Comparison of ENCODE assay signal across 15 cellular contexts in the genomic region with DNA sequence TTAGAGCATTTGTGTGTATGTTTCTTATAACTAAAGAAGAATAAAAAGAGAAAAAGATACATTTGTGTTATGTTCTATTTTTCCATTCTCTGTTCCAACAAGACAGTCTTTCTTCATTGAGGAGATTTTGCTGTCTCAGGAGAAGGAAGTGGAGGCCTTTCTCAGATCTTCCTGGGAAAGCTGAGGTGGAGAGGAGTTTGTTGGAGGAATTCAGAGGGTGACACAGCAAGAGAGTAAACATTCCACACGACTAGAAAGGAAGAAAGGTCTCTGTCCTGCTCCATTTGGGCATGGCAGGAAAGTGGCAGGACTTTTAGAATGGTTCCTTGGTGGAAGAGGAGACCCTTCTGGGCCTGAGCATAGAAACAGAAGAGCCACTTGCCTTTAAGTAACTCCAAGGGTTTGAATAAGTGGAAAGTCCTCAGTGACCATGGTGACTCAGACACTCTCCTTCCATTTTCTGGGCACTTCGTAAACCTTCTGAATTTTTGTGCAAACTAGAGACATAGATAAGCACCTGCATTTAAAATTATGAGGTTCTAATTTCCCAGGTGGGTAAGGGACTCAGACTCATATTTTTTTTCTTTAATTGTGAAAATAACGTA. TPM values are rescaled to one million over a fixed set of nuclear protein-coding genes. Genes with fewer than 3 reads are reported as not detected.
DNase-seq lines count a peak whose midpoint lies in the region; ATAC-seq, FAIRE-seq and TF ChIP-seq lines count a peak whose summit lies in the region.
"Had no signal": no experiment of that assay in that cellular context is flagged by ENCODE, and none has a peak within 500 bp of the region (broad histone marks: within the 10 kb centered on the region; RNA-seq: fewer than 3 reads in every experiment).

No MANE protein-coding gene starts in this region.

- peak overlapping the region; percentile 54 for H3K27ac Mint-ChIP-seq in stimulated activated naive CD8-positive, alpha-beta T cell treated with anti-CD3 and anti-CD28 coated beads, Interleukin-15, Interleukin-2, amounts not matched to agents 100 ng/mL and 50 ng/mL, for 24 hours
- H3K27ac Mint-ChIP-seq in type B pancreatic cell, result no peak overlapping the region
- H3K27ac Mint-ChIP-seq: CD8-positive, alpha-beta T cell had no signal

- no TSS peak for BruUV-seq in K562 (replicated peaks; lab: Mats Ljungman, UMichigan)

- ATAC-seq in stimulated activated naive CD8-positive, alpha-beta T cell treated with anti-CD3 and anti-CD28 coated beads, Interleukin-15, Interleukin-2, amounts not matched to agents 100 U/mL and 50 U/mL, for 24 hours, result no peak
- ATAC-seq in K562, result no peak
- ATAC-seq in lower lobe of right lung, result peak; percentile 65 to 78
- ATAC-seq in GM18511 (IDR thresholded peaks at IDR 0.05; ENCODE audit: unreplicated experiment), result no peak
- ATAC-seq: CD8-positive, alpha-beta T cell had no signal

- H3K4me3 ChIP-seq in K562 (no peak overlapping the region), lower lobe of right lung (no peak overlapping the region)
- H3K4me3 ChIP-seq: PC-9 had no signal

- H3K79me2 ChIP-seq in K562 (ENCODE audit: control insufficient read depth, insufficient read depth, low read length), result no peaks in the 10 kb centered on the region

- H3K36me3 Mint-ChIP-seq in stimulated activated naive CD8-positive, alpha-beta T cell treated with anti-CD3 and anti-CD28 coated beads, Interleukin-15, Interleukin-2, amounts not matched to agents 100 ng/mL and 50 ng/mL, for 24 hours (ENCODE audit: low read depth), result no peaks in the 10 kb centered on the region
- H3K36me3 Mint-ChIP-seq in type B pancreatic cell, result no peaks in the 10 kb centered on the region
- H3K36me3 Mint-ChIP-seq: CD8-positive, alpha-beta T cell had no signal

- H3K9me3 Mint-ChIP-seq in stimulated activated naive CD8-positive, alpha-beta T cell treated with anti-CD3 and anti-CD28 coated beads, Interleukin-15, Interleukin-2, amounts not matched to agents 100 ng/mL and 50 ng/mL, for 24 hours, result no peaks in the 10 kb centered on the region
- no peaks in the 10 kb centered on the region for H3K9me3 Mint-ChIP-seq in type B pancreatic cell
- H3K9me3 Mint-ChIP-seq: CD8-positive, alpha-beta T cell had no signal

- FAIRE-seq in K562 (lab: Jason Lieb, UNC), result no peak

- no peaks in the 10 kb centered on the region for H3K9me3 ChIP-seq in K562 (replicated peaks; ENCODE audit: control insufficient read depth, insufficient read depth, low read depth, low read length)
- H3K9me3 ChIP-seq in lower lobe of right lung, result no peaks in the 10 kb centered on the region

- no peak for TF ChIP-seq POLR2A in K562 (conservative IDR thresholded peaks at IDR 0.05)

- no peak for DNase-seq in stimulated activated naive CD8-positive, alpha-beta T cell treated with anti-CD3 and anti-CD28 coated beads, Interleukin-15, Interleukin-2, amounts not matched to agents 100 U/mL and 50 U/mL, for 24 hours
- DNase-seq in K562 (ENCODE audit: extremely low read depth in 1 of 4, low spot score in 3 of 4) (no peak), lower lobe of right lung (no peak), NOMO-1 (lab: John Stamatoyannopoulos, UW; ENCODE audit: unreplicated experiment in 2 of 2) (no peak), GM10266 (ENCODE audit: extremely low spot score) (no peak), type B pancreatic cell (ENCODE audit: extremely low spot score, unreplicated experiment) (no peak)
- DNase-seq: CD8-positive, alpha-beta T cell; EL; HCEC 1CT; NCI-H146; NCI-H2107; NCI-H446; PC-9 had no signal

- no peaks in the 10 kb centered on the region for H3K27me3 Mint-ChIP-seq in stimulated activated naive CD8-positive, alpha-beta T cell treated with anti-CD3 and anti-CD28 coated beads, Interleukin-15, Interleukin-2, amounts not matched to agents 100 ng/mL and 50 ng/mL, for 24 hours
- H3K27me3 Mint-ChIP-seq in type B pancreatic cell, result no peaks in the 10 kb centered on the region

- no peak for TF ChIP-seq EP300 in K562 (IDR thresholded peaks at IDR 0.05; ENCODE audit: low read length)

- H4K20me1 ChIP-seq in K562 (replicated peaks; ENCODE audit: control insufficient read depth, insufficient read depth, low read length), result no peaks in the 10 kb centered on the region

- peaks cover 30% of the 10 kb centered on the region for H3K4me1 Mint-ChIP-seq in stimulated activated naive CD8-positive, alpha-beta T cell treated with anti-CD3 and anti-CD28 coated beads, Interleukin-15, Interleukin-2, amounts not matched to agents 100 ng/mL and 50 ng/mL, for 24 hours (ENCODE audit: low read depth)
- no peaks in the 10 kb centered on the region for H3K4me1 Mint-ChIP-seq in type B pancreatic cell (ENCODE audit: unreplicated experiment)

- no peaks in the 10 kb centered on the region for H3K27me3 ChIP-seq in K562 (ENCODE audit: control insufficient read depth in 2 of 2, insufficient read depth in 2 of 2, low read length in 2 of 2)
- H3K27me3 ChIP-seq in lower lobe of right lung (ENCODE audit: low read depth), result no peaks in the 10 kb centered on the region

- 6% methylated on average over 3 of the region's 3 CpGs for WGBS in K562 (ENCODE audit: insufficient coverage, low coverage, missing lambda C conversion rate)

- CTCF ChIA-PET in K562 (lab: Yijun Ruan, JAX; ENCODE audit: low intra/inter-chr PET ratio), result no interaction called here

- TF ChIP-seq RAD21 in K562 (CRISPR knock-in tag; conservative IDR thresholded peaks at IDR 0.05 in 1 of 2, IDR thresholded peaks at IDR 0.05 in 1 of 2), result no peak

- no peak overlapping the region for H3K9ac ChIP-seq in K562 (ENCODE audit: insufficient read depth in 1 of 2, low read depth in 2 of 2, low read length in 2 of 2)

- no peaks in the 10 kb centered on the region for H3K36me3 ChIP-seq in K562 (ENCODE audit: control insufficient read depth, insufficient read depth, low read length)
- no peaks in the 10 kb centered on the region for H3K36me3 ChIP-seq in lower lobe of right lung

- intact Hi-C loops in K562 (cut with micrococcal nuclease) (no loop called here), lower lobe of right lung (cut with DNase I) (no loop called here)

- TF ChIP-seq CTCF in K562 (IDR thresholded peaks at IDR 0.05 in 2 of 3, conservative IDR thresholded peaks at IDR 0.05 in 1 of 3; ENCODE audit: insufficient read depth in 2 of 3, low read depth in 1 of 3, low read length in 3 of 3) (no peak), lower lobe of right lung (IDR thresholded peaks at IDR 0.05) (no peak), GM10266 (IDR thresholded peaks at IDR 0.05; ENCODE audit: control insufficient read depth, insufficient read depth, low read depth, missing control alignments) (no peak), type B pancreatic cell (conservative IDR thresholded peaks at IDR 0.05) (no peak)

- POLR2A ChIA-PET in K562 (lab: Yijun Ruan, JAX), result no interaction called here

- in situ Hi-C loops in K562 (cut with MboI), result no loop called here

- H3K27ac ChIP-seq in K562 (ENCODE audit: extremely low read depth, low read depth, low read length) (no peak overlapping the region), lower lobe of right lung (no peak overlapping the region)
- H3K27ac ChIP-seq: PC-9 had no signal

- no peak overlapping the region for H3K4me3 Mint-ChIP-seq in stimulated activated naive CD8-positive, alpha-beta T cell treated with anti-CD3 and anti-CD28 coated beads, Interleukin-15, Interleukin-2, amounts not matched to agents 100 ng/mL and 50 ng/mL, for 24 hours
- H3K4me3 Mint-ChIP-seq in type B pancreatic cell, result no peak overlapping the region
- H3K4me3 Mint-ChIP-seq: CD8-positive, alpha-beta T cell had no signal

- H3K4me2 ChIP-seq in K562 (ENCODE audit: insufficient read depth, low read length), result no peak overlapping the region
- H3K4me2 ChIP-seq: PC-9 had no signal

- H3K9me1 ChIP-seq in K562 (ENCODE audit: control insufficient read depth, insufficient read depth, low read length), result no peaks in the 10 kb centered on the region

- 0 out of 2 replicates have a peak overlapping the region, but pooled peaks have one; percentile 40 for H2AFZ ChIP-seq in K562 (ENCODE audit: low read depth, low read length)
- H2AFZ ChIP-seq: PC-9 had no signal

- H3K4me1 ChIP-seq in K562 (replicated peaks in 1 of 2; ENCODE audit: control insufficient read depth in 2 of 2, insufficient read depth in 2 of 2, low read length in 2 of 2) (no peaks in the 10 kb centered on the region), lower lobe of right lung (peaks cover 4% of the 10 kb centered on the region)

TF ChIP-seq in K562, 482 proteins besides CTCF, POLR2A, EP300 and RAD21:
- TF ChIP-seq, protein P1, sequence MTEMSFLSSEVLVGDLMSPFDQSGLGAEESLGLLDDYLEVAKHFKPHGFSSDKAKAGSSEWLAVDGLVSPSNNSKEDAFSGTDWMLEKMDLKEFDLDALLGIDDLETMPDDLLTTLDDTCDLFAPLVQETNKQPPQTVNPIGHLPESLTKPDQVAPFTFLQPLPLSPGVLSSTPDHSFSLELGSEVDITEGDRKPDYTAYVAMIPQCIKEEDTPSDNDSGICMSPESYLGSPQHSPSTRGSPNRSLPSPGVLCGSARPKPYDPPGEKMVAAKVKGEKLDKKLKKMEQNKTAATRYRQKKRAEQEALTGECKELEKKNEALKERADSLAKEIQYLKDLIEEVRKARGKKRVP (CRISPR knock-in tag; IDR thresholded peaks at IDR 0.05), result no peak
- TF ChIP-seq NFATC3 (IDR thresholded peaks at IDR 0.05), result no peak
- no peak for TF ChIP-seq PTBP1 (IDR thresholded peaks at IDR 0.05; ENCODE audit: low read depth, low read length)
- no peak for TF ChIP-seq KAT2B (IDR thresholded peaks at IDR 0.05; ENCODE audit: low read depth, low read length)

RNA-seq across cellular contexts. Expression of a gene that starts 52.3 kb away (rescaled TPM):
- 0.60 and 0.62 TPM in 2 replicates for total RNA-seq in K562 (2011; cell fraction: chromatin; rRNA removed; ENCODE audit: low replicate concordance)
- 0.13 TPM in 1 of 2 replicates, not detected in the other for total RNA-seq in K562 (2011; cell fraction: nucleolus; rRNA removed)
- total RNA-seq in K562 (2011; cell fraction: nucleoplasm; rRNA removed), result 0.07 and 1.1 TPM in 2 replicates
- 0.20 and 0.54 TPM in 2 replicates for total RNA-seq in K562 (2014; rRNA removed)
- 0.26 and 0.44 TPM in 2 replicates for total RNA-seq in K562 (2014; rRNA removed; fragmentation: Illumina TruSeq; extraction: Trizol)
- 0.26 and 0.29 TPM in 2 replicates for total RNA-seq in K562 (2015; rRNA removed; fragmentation: Illumina TruSeq; extraction: Trizol)
- 0.42 and 0.45 TPM in 2 replicates for total RNA-seq in K562 (2021)
- 0.18 and 0.19 TPM in 2 replicates for polyA plus RNA-seq in K562 (2011; rRNA removed)
- 0.06 and 0.27 TPM in 2 replicates for polyA plus RNA-seq in K562 (2011; cell fraction: cytosol; rRNA removed)
- polyA plus RNA-seq in K562 (2011; cell fraction: nucleus; rRNA removed), result 0.48 and 0.57 TPM in 2 replicates
- polyA plus RNA-seq in K562 (2012), result 0.10 and 0.11 TPM in 2 replicates
- 0.17 and 0.19 TPM in 2 replicates for polyA plus RNA-seq in K562 (2014; fragmentation: Illumina TruSeq; extraction: Trizol)
- under 1 TPM; 0.01 to 0.03 TPM for polyA plus RNA-seq in K562 (2014; fragmentation: Nextera tagmentation; extraction: Ambion mirVana)
- polyA plus RNA-seq in K562 (2014; rRNA removed), result 0.03 and 0.07 TPM in 2 replicates
- polyA minus RNA-seq in K562 (2011; rRNA and poly(A)+ RNA removed), result 0.53 and 0.57 TPM in 2 replicates
- polyA minus RNA-seq in K562 (2011; cell fraction: cytosol; rRNA and poly(A)+ RNA removed), result not detected in 2 replicates
- polyA minus RNA-seq in K562 (2011; cell fraction: nucleus; rRNA and poly(A)+ RNA removed), result 0.27 and 0.44 TPM in 2 replicates
- total RNA-seq in lower lobe of right lung, result 26.3 TPM
- 38.5 and 137 TPM in 2 replicates for total RNA-seq in type B pancreatic cell (ENCODE audit: low replicate concordance)

Comparison
In these comparisons a context has a peak if more than half of its experiments do, and no peak if none do; other contexts are left out.
1. ATAC-seq: peak in lower lobe of right lung (2 of 2); none in stimulated activated naive CD8-positive, alpha-beta T cell treated with anti-CD3 and anti-CD28 coated beads, Interleukin-15, Interleukin-2, amounts not matched to agents 100 U/mL and 50 U/mL, for 24 hours (single experiment), K562 (single experiment) and GM18511 (single experiment).
2. RNA of a gene that starts 52.3 kb away (total RNA-seq): 38.5 to 137 TPM in type B pancreatic cell and 26.3 TPM in lower lobe of right lung (single experiment); 0.07 to 1.1 TPM in K562; every median in the first group is over 10 times any median in the second.